2 cellular contexts compared by ENCODE assay signal in genomic region chr15:95559875-95560394, GRCh38.
TF ChIP-seq lines count a peak whose summit lies in the region.

No MANE protein-coding gene starts in this region.

TF ChIP-seq in A549, 52 proteins besides CTCF, POLR2A, EP300 and RAD21 (continued from another document):
- peak; percentile 48 for TF ChIP-seq USF2 (IDR thresholded peaks at IDR 0.05)
- peak; percentile 76 to 90 for TF ChIP-seq CEBPB (IDR thresholded peaks at IDR 0.05)
- peak; percentile 58; the same call in 1 of the 2 replicates for TF ChIP-seq HES2 (IDR thresholded peaks at IDR 0.05)
- peak; percentile 70; the same call in 1 of the 2 replicates for TF ChIP-seq MYC (IDR thresholded peaks at IDR 0.05; ENCODE audit: borderline replicate concordance, low read length)

TF ChIP-seq in HEK293, 187 proteins besides CTCF, POLR2A, EP300 and RAD21 (continued from another document and continues in another):
- no peak; the same call in 1 of the 2 replicates for TF ChIP-seq ZNF513 (tag by site-specific recombination; IDR thresholded peaks at IDR 0.05)
- TF ChIP-seq ZNF157 (tag by site-specific recombination; IDR thresholded peaks at IDR 0.05), result no peak
- no peak for TF ChIP-seq ZNF280C (tag by site-specific recombination; IDR thresholded peaks at IDR 0.05)
- TF ChIP-seq KLF10 (tag by site-specific recombination; IDR thresholded peaks at IDR 0.05), result peak; percentile 30; the same call in 1 of the 2 replicates
- TF ChIP-seq TSHZ1 (tag by site-specific recombination; IDR thresholded peaks at IDR 0.05; ENCODE audit: borderline replicate concordance), result peak; percentile 31; the same call in 1 of the 2 replicates
- TF ChIP-seq ZNF639 (tag by site-specific recombination; IDR thresholded peaks at IDR 0.05), result peak; percentile 60
- no peak for TF ChIP-seq ZNF292 (tag by site-specific recombination; IDR thresholded peaks at IDR 0.05; ENCODE audit: borderline replicate concordance, low read depth)
- TF ChIP-seq HIC1 (tag by site-specific recombination; IDR thresholded peaks at IDR 0.05), result peak; percentile 78
- no peak for TF ChIP-seq ZSCAN5A (tag by site-specific recombination; IDR thresholded peaks at IDR 0.05)
- no peak for TF ChIP-seq ELK4 (IDR thresholded peaks at IDR 0.05; ENCODE audit: borderline replicate concordance, low read depth, low read length)
- peak; percentile 64; the same call in 1 of the 2 replicates for TF ChIP-seq ZNF394 (tag by site-specific recombination; IDR thresholded peaks at IDR 0.05; ENCODE audit: borderline replicate concordance)
- 0 out of 2 replicates have a peak, but pooled peaks have one; percentile 37 for TF ChIP-seq SP3 (tag by site-specific recombination; IDR thresholded peaks at IDR 0.05)
- TF ChIP-seq ATF2 (tag by site-specific recombination; IDR thresholded peaks at IDR 0.05; ENCODE audit: low read depth), result peak; percentile 72
- TF ChIP-seq ZFP69B (tag by site-specific recombination; IDR thresholded peaks at IDR 0.05), result peak; percentile 27; the same call in 1 of the 2 replicates
- TF ChIP-seq ZNF530 (tag by site-specific recombination; IDR thresholded peaks at IDR 0.05; ENCODE audit: low read depth), result no peak
- TF ChIP-seq ZNF843 (tag by site-specific recombination; IDR thresholded peaks at IDR 0.05), result peak; percentile 59
- TF ChIP-seq GFI1B (tag by site-specific recombination; IDR thresholded peaks at IDR 0.05), result no peak
- TF ChIP-seq ZBTB17 (tag by site-specific recombination; IDR thresholded peaks at IDR 0.05), result no peak
- peak; percentile 41; the same call in 1 of the 2 replicates for TF ChIP-seq ZNF335 (tag by site-specific recombination; conservative IDR thresholded peaks at IDR 0.05)
- 0 out of 2 replicates have a peak, but pooled peaks have one; percentile 27 for TF ChIP-seq ZNF324 (tag by site-specific recombination; IDR thresholded peaks at IDR 0.05)
- peak; percentile 90 for TF ChIP-seq ZNF629 (tag by site-specific recombination; IDR thresholded peaks at IDR 0.05)
- peak; percentile 88 for TF ChIP-seq ZNF366 (tag by site-specific recombination; conservative IDR thresholded peaks at IDR 0.05)
- TF ChIP-seq ZNF692 (tag by site-specific recombination; IDR thresholded peaks at IDR 0.05), result peak; percentile 65; the same call in 1 of the 2 replicates
- no peak for TF ChIP-seq ZFHX2 (tag by site-specific recombination; conservative IDR thresholded peaks at IDR 0.05)
- peak; percentile 47; the same call in 1 of the 2 replicates for TF ChIP-seq BCL6B (tag by site-specific recombination; IDR thresholded peaks at IDR 0.05)
- peak; percentile 78; the same call in 1 of the 2 replicates for TF ChIP-seq INSM2 (tag by site-specific recombination; IDR thresholded peaks at IDR 0.05)
- no peak for TF ChIP-seq ZNF266 (tag by site-specific recombination; IDR thresholded peaks at IDR 0.05; ENCODE audit: low read depth)
- peak; percentile 58; the same call in 1 of the 2 replicates for TF ChIP-seq MEIS1 (CRISPR knock-in tag; IDR thresholded peaks at IDR 0.05; ENCODE audit: borderline replicate concordance)
- TF ChIP-seq ZNF660 (tag by site-specific recombination; IDR thresholded peaks at IDR 0.05), result 0 out of 2 replicates have a peak, but pooled peaks have one; percentile 39
- TF ChIP-seq ZBTB26 (tag by site-specific recombination; optimal IDR thresholded peaks at IDR 0.05), result no peak
